In the genomic region with DNA sequence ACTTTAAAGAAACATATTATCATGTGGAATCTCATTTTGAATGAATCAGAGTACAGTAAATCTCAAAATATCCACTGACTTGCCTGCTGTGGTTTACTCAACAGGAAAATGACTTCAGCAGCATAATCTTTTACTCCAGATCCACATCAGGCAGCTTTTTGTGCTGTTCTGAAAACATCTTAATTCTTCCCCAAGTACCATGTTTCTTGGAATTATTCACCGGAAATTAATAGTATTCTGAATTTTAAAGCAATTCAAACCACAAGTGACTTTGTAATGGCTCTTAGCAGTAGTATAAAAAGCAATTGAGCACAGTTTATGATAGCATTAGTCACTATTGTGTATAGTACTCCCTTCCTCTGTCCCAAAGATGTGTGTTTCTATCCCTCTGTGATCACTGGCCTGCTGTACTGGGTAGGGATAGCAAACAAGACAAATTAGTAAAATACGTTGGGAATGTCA, we compare ENCODE assay signal across 10 cellular contexts.
A peak's percentile ranks its signal among the peaks of the same experiment; 100 is the strongest.
DNase-seq lines count a peak whose midpoint lies in the region; ATAC-seq and TF ChIP-seq lines count a peak whose summit lies in the region.
"Had no signal": no experiment of that assay in that cellular context is flagged by ENCODE, and none has a peak within 500 bp of the region (broad histone marks: within the 10 kb centered on the region; RNA-seq: fewer than 3 reads in every experiment).

No MANE protein-coding gene starts in this region.

- H3K9me3 ChIP-seq in osteoblast (ENCODE audit: low read depth, low read length), result no peaks in the 10 kb centered on the region

- no peak overlapping the region for H2AFZ ChIP-seq in osteoblast (ENCODE audit: low read length)

- no peaks in the 10 kb centered on the region for H3K36me3 Mint-ChIP-seq in effector memory CD8-positive, alpha-beta T cell (ENCODE audit: insufficient read depth)

- H4K20me1 ChIP-seq in osteoblast (ENCODE audit: insufficient read depth, low read length), result no peaks in the 10 kb centered on the region

- no peak overlapping the region for H3K4me3 Mint-ChIP-seq in effector memory CD8-positive, alpha-beta T cell
- H3K4me3 Mint-ChIP-seq: activated naive CD8-positive, alpha-beta T cell treated with anti-CD3 and anti-CD28 coated beads, Interleukin-2, amount 50 U/mL, for 24 hours had no signal

- no peak for TF ChIP-seq CTCF in AG10803 (conservative IDR thresholded peaks at IDR 0.05; ENCODE audit: low read length)
- TF ChIP-seq CTCF in osteoblast (IDR thresholded peaks at IDR 0.05; ENCODE audit: extremely low read depth, low read depth, low read length), result no peak

- H3K79me2 ChIP-seq in osteoblast (ENCODE audit: insufficient read depth, low read length), result no peaks in the 10 kb centered on the region

- peaks cover 17 to 67% of the 10 kb centered on the region in 2 donors for H3K27me3 Mint-ChIP-seq in effector memory CD8-positive, alpha-beta T cell

- no peak for ATAC-seq in GM18520 (IDR thresholded peaks at IDR 0.05; ENCODE audit: unreplicated experiment)
- ATAC-seq in effector memory CD8-positive, alpha-beta T cell (replicated peaks), result no peak
- no peak for ATAC-seq in GM19035 (IDR thresholded peaks at IDR 0.05; ENCODE audit: unreplicated experiment)
- ATAC-seq: activated naive CD8-positive, alpha-beta T cell treated with anti-CD3 and anti-CD28 coated beads, Interleukin-2, amount 50 U/mL, for 24 hours had no signal

- no peak overlapping the region for H3K4me3 ChIP-seq in AG10803 (ENCODE audit: low read length)
- no peak overlapping the region for H3K4me3 ChIP-seq in osteoblast (ENCODE audit: insufficient read depth, low read length)

- no peaks in the 10 kb centered on the region for H3K36me3 ChIP-seq in osteoblast (ENCODE audit: insufficient read depth, low read length)

- H3K4me2 ChIP-seq in osteoblast (ENCODE audit: insufficient read depth, low read length), result peak overlapping the region; percentile 23

- DNase-seq in AG10803 (ENCODE audit: low read depth) (peak; percentile 98), LHCN-M2 (ENCODE audit: low read depth) (peak; percentile 98), dedifferentiated amniotic fluid mesenchymal stem cell (ENCODE audit: extremely low spot score) (peak; percentile 88), osteoblast (ENCODE audit: insufficient read length, low spot score, missing footprints) (peak; percentile 62), cerebellum (ENCODE audit: low spot score) (no peak)
- no peak for DNase-seq in effector memory CD8-positive, alpha-beta T cell
- DNase-seq: activated naive CD8-positive, alpha-beta T cell treated with anti-CD3 and anti-CD28 coated beads, Interleukin-2, amount 50 U/mL, for 24 hours; NCI-H446 treated with DMSO at 0.1 percent for 48 hours had no signal

- H3K4me1 Mint-ChIP-seq in effector memory CD8-positive, alpha-beta T cell (ENCODE audit: low read depth in 2 of 2), result no peaks in the 10 kb centered on the region

- no peak overlapping the region for H3K27ac Mint-ChIP-seq in effector memory CD8-positive, alpha-beta T cell

- no peaks in the 10 kb centered on the region for H3K9me3 Mint-ChIP-seq in effector memory CD8-positive, alpha-beta T cell
- H3K9me3 Mint-ChIP-seq: activated naive CD8-positive, alpha-beta T cell treated with anti-CD3 and anti-CD28 coated beads, Interleukin-2, amount 50 U/mL, for 24 hours had no signal

- no peaks in the 10 kb centered on the region for H3K27me3 ChIP-seq in osteoblast (ENCODE audit: insufficient read depth, low read length)

- H3K4me1 ChIP-seq in osteoblast (ENCODE audit: insufficient read depth, low read length), result peaks cover 42% of the 10 kb centered on the region

- peak overlapping the region; percentile 90 for H3K27ac ChIP-seq in osteoblast (ENCODE audit: low read depth, low read length)

Comparison
In these comparisons a context has a peak if more than half of its experiments do, and no peak if none do; other contexts are left out.
1. DNase-seq: peak in AG10803 (single experiment), LHCN-M2 (single experiment), dedifferentiated amniotic fluid mesenchymal stem cell (single experiment) and osteoblast (single experiment); none in effector memory CD8-positive, alpha-beta T cell (0 of 3) and cerebellum (single experiment).